ENCODE assay signal across 7 cellular contexts in genomic region chr12:84912191-84913142, GRCh38. TPM values are rescaled to one million over a fixed set of nuclear protein-coding genes. Genes with fewer than 3 reads are reported as not detected.
A peak's percentile ranks its signal among the peaks of the same experiment; 100 is the strongest.
DNase-seq lines count a peak whose midpoint lies in the region; ATAC-seq and TF ChIP-seq lines count a peak whose summit lies in the region.

SLC6A15 (minus strand) TSS chr12:84912799; CDS start chr12:84892120, 20,679 bp downstream.

- peak within 1 kb of the TSS; percentile 82 for H3K4me2 ChIP-seq in fibroblast of lung (ENCODE audit: extremely low read depth, insufficient read depth, low read length)

- no peak within 1 kb of the TSS for H3K27ac ChIP-seq in fibroblast of lung (ENCODE audit: insufficient read depth, low read length)
- no peak within 1 kb of the TSS for H3K27ac ChIP-seq in uterus

- H3K79me2 ChIP-seq in fibroblast of lung (ENCODE audit: control insufficient read depth, insufficient read depth, low read length) = no peaks in the 10 kb centered on the region

- H3K9me3 ChIP-seq in fibroblast of lung (ENCODE audit: control insufficient read depth, insufficient read depth, low read depth, low read length) = no peaks in the 10 kb centered on the region
- no peaks in the 10 kb centered on the region for H3K9me3 ChIP-seq in uterus

- H4K20me1 ChIP-seq in fibroblast of lung (ENCODE audit: control insufficient read depth, extremely low read depth, insufficient read depth, low read length) = no peaks in the 10 kb centered on the region

- H3K27me3 ChIP-seq in fibroblast of lung (ENCODE audit: control insufficient read depth, insufficient read depth, low read length) (no peaks in the 10 kb centered on the region), uterus (peaks cover 0 to 20% of the 10 kb centered on the region in 2 donors)

- H3K4me1 ChIP-seq in fibroblast of lung (ENCODE audit: control insufficient read depth, extremely low read depth, insufficient read depth, low read length) (no peaks in the 10 kb centered on the region), uterus (peaks cover 0 to 8% of the 10 kb centered on the region in 2 donors)

- no peak within 1 kb of the TSS for H3K9ac ChIP-seq in fibroblast of lung (ENCODE audit: insufficient read depth, low read length)

- TF ChIP-seq CTCF in WI38 (IDR thresholded peaks at IDR 0.05; ENCODE audit: low read depth, low read length) (no peak), fibroblast of lung (conservative IDR thresholded peaks at IDR 0.05 in 1 of 2, IDR thresholded peaks at IDR 0.05 in 1 of 2; ENCODE audit: low read depth in 1 of 2, low read length in 2 of 2) (peak in 1 of 2 donors; percentile 57), uterus (IDR thresholded peaks at IDR 0.05) (peak in 2 of 4 experiments; percentile 16 to 37)

- ATAC-seq in GM18519 (IDR thresholded peaks at IDR 0.05; ENCODE audit: low FRiP score, unreplicated experiment) (peak; percentile 47), HG02938 (IDR thresholded peaks at IDR 0.05; ENCODE audit: unreplicated experiment) (no peak)

- peak within 1 kb of the TSS; percentile 91 for H2AFZ ChIP-seq in fibroblast of lung (ENCODE audit: low read length)

- no peak for TF ChIP-seq POLR2A in uterus (IDR thresholded peaks at IDR 0.05)

- no peaks in the 10 kb centered on the region for H3K36me3 ChIP-seq in fibroblast of lung (ENCODE audit: control insufficient read depth, insufficient read depth, low read length)
- no peaks in the 10 kb centered on the region for H3K36me3 ChIP-seq in uterus

- DNase-seq in NCI-H128 (lab: John Stamatoyannopoulos, UW; ENCODE audit: unreplicated experiment) (peak; percentile 69), fibroblast of lung (ENCODE audit: low read depth in 2 of 2) (peak; percentile 74 to 93), myocyte (ENCODE audit: low read depth) (peak; percentile 75), uterus (peak; percentile 28 to 52)

- intact Hi-C loops in uterus (cut with DNase I; ENCODE audit: low total_unique reads) = no loop called here

- H3K4me3 ChIP-seq in WI38 (ENCODE audit: low read depth, low read length) (peak within 1 kb of the TSS; percentile 51), fibroblast of lung (replicated peaks in 1 of 4; ENCODE audit: control extremely low read depth in 1 of 4, insufficient read depth in 1 of 4, low read depth in 3 of 4, low read length in 4 of 4) (peak within 1 kb of the TSS; percentile 51 to 75 (median 64)), uterus (peak within 1 kb of the TSS; percentile 28 to 36)

RNA-seq across cellular contexts. Expression of gene SLC6A15, which starts in this region (rescaled TPM):
- total RNA-seq in fibroblast of lung (0.77 and 0.99 TPM in 2 replicates), myocyte (3.3 and 3.7 TPM in 2 replicates), uterus (1 to 10 TPM in 2 of 4 donors, under 1 TPM in 1, not detected in 1; 0.97 to 6.2 (median 4.4) TPM)
- 0.10 and 0.30 TPM in 2 replicates for polyA plus RNA-seq in fibroblast of lung
- 0.33 and 0.35 TPM in 2 replicates for polyA plus RNA-seq in fibroblast of lung (2012)
- polyA minus RNA-seq in fibroblast of lung (ENCODE audit: low replicate concordance) = not detected in 2 replicates
- not detected for polyA plus RNA-seq in myocyte (2012)

Comparison
In these comparisons a context has a peak if more than half of its experiments do, and no peak if none do; other contexts are left out.
1. Peak in DNase-seq, H3K4me3 ChIP-seq and H3K4me2 ChIP-seq in fibroblast of lung; RNA of the gene not detected or under 1 TPM.